Comparison of ENCODE assay signal across 13 cellular contexts in genomic region chr7:86846494-86847190, GRCh38.
DNase-seq lines count a peak whose midpoint lies in the region; ATAC-seq lines count a peak whose summit lies in the region.
"Had no signal": no experiment of that assay in that cellular context is flagged by ENCODE, and none has a peak within 500 bp of the region (broad histone marks: within the 10 kb centered on the region; RNA-seq: fewer than 3 reads in every experiment).

No MANE protein-coding gene starts in this region.

- no peaks in the 10 kb centered on the region for H3K4me1 Mint-ChIP-seq in stimulated activated naive CD8-positive, alpha-beta T cell treated with anti-CD3 and anti-CD28 coated beads, Interleukin-15, amount 100 ng/mL, for 72 hours
- H3K4me1 Mint-ChIP-seq: activated naive CD8-positive, alpha-beta T cell treated with anti-CD3 and anti-CD28 coated beads, Interleukin-2, amount 50 U/mL, for 24 hours; memory B cell had no signal

- peak; percentile 29 for DNase-seq in DMS79 treated with DMSO at 0.1 percent for 48 hours (lab: John Stamatoyannopoulos, UW)
- peak; percentile 88 for DNase-seq in NCI-H2029 treated with DMSO at 0.1 percent for 48 hours (lab: John Stamatoyannopoulos, UW)
- peak; percentile 86 for DNase-seq in SHP77 treated with DMSO at 0.1 percent for 48 hours (lab: John Stamatoyannopoulos, UW)
- peak; percentile 79 for DNase-seq in mucosa of gallbladder (ENCODE audit: low spot score)
- DNase-seq in amniotic stem cell (lab: John Stamatoyannopoulos, UW): no peak
- DNase-seq in stimulated activated naive CD8-positive, alpha-beta T cell treated with anti-CD3 and anti-CD28 coated beads, Interleukin-15, amount 100 ng/mL, for 72 hours: no peak
- DNase-seq in activated CD4-positive, CD25-positive, alpha-beta regulatory T cell treated with anti-CD3 and anti-CD28 coated beads, Interleukin-2, amount 50 U/mL, for 72 hours: no peak
- DNase-seq: activated CD4-positive, alpha-beta T cell treated with anti-CD3 and anti-CD28 coated beads, Interleukin-2, amount 50 U/mL, for 1 hour; activated naive CD8-positive, alpha-beta T cell treated with anti-CD3 and anti-CD28 coated beads, Interleukin-2, amount 50 U/mL, for 24 hours; activated T-cell treated with anti-CD3 and anti-CD28 coated beads, Interleukin-2, amount 50 U/mL, for 72 hours; NCI-H1694 had no signal

- peaks cover 8% of the 10 kb centered on the region for H3K27me3 Mint-ChIP-seq in stimulated activated naive CD8-positive, alpha-beta T cell treated with anti-CD3 and anti-CD28 coated beads, Interleukin-15, amount 100 ng/mL, for 72 hours
- H3K27me3 Mint-ChIP-seq: activated naive CD8-positive, alpha-beta T cell treated with anti-CD3 and anti-CD28 coated beads, Interleukin-2, amount 50 U/mL, for 24 hours; memory B cell had no signal

- H3K4me3 Mint-ChIP-seq in stimulated activated naive CD8-positive, alpha-beta T cell treated with anti-CD3 and anti-CD28 coated beads, Interleukin-15, amount 100 ng/mL, for 72 hours: no peak overlapping the region
- H3K4me3 Mint-ChIP-seq: activated naive CD8-positive, alpha-beta T cell treated with anti-CD3 and anti-CD28 coated beads, Interleukin-2, amount 50 U/mL, for 24 hours; activated T-cell treated with anti-CD3 and anti-CD28 coated beads, Interleukin-2, amount 50 U/mL, for 72 hours; memory B cell had no signal

- ATAC-seq in stimulated activated naive CD8-positive, alpha-beta T cell treated with anti-CD3 and anti-CD28 coated beads, Interleukin-15, amount 100 ng/mL, for 72 hours: no peak
- ATAC-seq in GM21515 (IDR thresholded peaks at IDR 0.05; ENCODE audit: unreplicated experiment): no peak
- ATAC-seq: activated naive CD8-positive, alpha-beta T cell treated with anti-CD3 and anti-CD28 coated beads, Interleukin-2, amount 50 U/mL, for 24 hours had no signal

- H3K9me3 Mint-ChIP-seq in stimulated activated naive CD8-positive, alpha-beta T cell treated with anti-CD3 and anti-CD28 coated beads, Interleukin-15, amount 100 ng/mL, for 72 hours: no peaks in the 10 kb centered on the region
- H3K9me3 Mint-ChIP-seq: activated naive CD8-positive, alpha-beta T cell treated with anti-CD3 and anti-CD28 coated beads, Interleukin-2, amount 50 U/mL, for 24 hours; activated T-cell treated with anti-CD3 and anti-CD28 coated beads, Interleukin-2, amount 50 U/mL, for 72 hours; memory B cell had no signal

- no peak overlapping the region for H3K27ac Mint-ChIP-seq in stimulated activated naive CD8-positive, alpha-beta T cell treated with anti-CD3 and anti-CD28 coated beads, Interleukin-15, amount 100 ng/mL, for 72 hours
- H3K27ac Mint-ChIP-seq: activated naive CD8-positive, alpha-beta T cell treated with anti-CD3 and anti-CD28 coated beads, Interleukin-2, amount 50 U/mL, for 24 hours; activated T-cell treated with anti-CD3 and anti-CD28 coated beads, Interleukin-2, amount 50 U/mL, for 72 hours; memory B cell had no signal

Comparison
In these comparisons a context has a peak if more than half of its experiments do, and no peak if none do; other contexts are left out.
1. DNase-seq: peak in DMS79 treated with DMSO at 0.1 percent for 48 hours (single experiment), NCI-H2029 treated with DMSO at 0.1 percent for 48 hours (single experiment), SHP77 treated with DMSO at 0.1 percent for 48 hours (single experiment) and mucosa of gallbladder (single experiment); none in amniotic stem cell (single experiment), stimulated activated naive CD8-positive, alpha-beta T cell treated with anti-CD3 and anti-CD28 coated beads, Interleukin-15, amount 100 ng/mL, for 72 hours (0 of 2) and activated CD4-positive, CD25-positive, alpha-beta regulatory T cell treated with anti-CD3 and anti-CD28 coated beads, Interleukin-2, amount 50 U/mL, for 72 hours (single experiment).